In genomic region chr1:101121975-101122374, GRCh38 we compare ENCODE assay signal across 21 cellular contexts.
DNase-seq lines count a peak whose midpoint lies in the region; ATAC-seq and TF ChIP-seq lines count a peak whose summit lies in the region.
"Had no signal": no experiment of that assay in that cellular context is flagged by ENCODE, and none has a peak within 500 bp of the region (broad histone marks: within the 10 kb centered on the region; RNA-seq: fewer than 3 reads in every experiment).

No MANE protein-coding gene starts in this region.

- peak overlapping the region; percentile 82 for H3K27ac Mint-ChIP-seq in activated naive CD8-positive, alpha-beta T cell treated with anti-CD3 and anti-CD28 coated beads for 36 hours
- no peak overlapping the region for H3K27ac Mint-ChIP-seq in stimulated activated effector memory CD8-positive, alpha-beta T cell treated with anti-CD3 and anti-CD28 coated beads, Interleukin-12 subunit alpha, Interleukin-12 subunit beta, amount 100 ng/mL, for 72 hours

- no peaks in the 10 kb centered on the region for H3K4me1 ChIP-seq in gastroesophageal sphincter
- H3K4me1 ChIP-seq: esophagus muscularis mucosa, upper lobe of left lung had no signal

- no peak for TF ChIP-seq POLR2A in gastroesophageal sphincter (IDR thresholded peaks at IDR 0.05)

- H3K36me3 ChIP-seq in KOPT-K1 (ENCODE audit: insufficient read depth, low read length) (no peaks in the 10 kb centered on the region), gastroesophageal sphincter (no peaks in the 10 kb centered on the region)
- H3K36me3 ChIP-seq: esophagus muscularis mucosa, upper lobe of left lung had no signal

- no peaks in the 10 kb centered on the region for H3K36me3 Mint-ChIP-seq in activated T-cell treated with anti-CD3 and anti-CD28 coated beads, Interleukin-2, amount 50 U/mL, for 4 hours (ENCODE audit: insufficient read depth)
- H3K36me3 Mint-ChIP-seq in activated naive CD8-positive, alpha-beta T cell treated with anti-CD3 and anti-CD28 coated beads for 36 hours: peaks cover 9% of the 10 kb centered on the region
- no peaks in the 10 kb centered on the region for H3K36me3 Mint-ChIP-seq in stimulated activated effector memory CD8-positive, alpha-beta T cell treated with anti-CD3 and anti-CD28 coated beads, Interleukin-12 subunit alpha, Interleukin-12 subunit beta, amount 100 ng/mL, for 72 hours

- no peak for TF ChIP-seq EP300 in gastroesophageal sphincter (IDR thresholded peaks at IDR 0.05)

- H3K4me1 Mint-ChIP-seq in activated T-cell treated with anti-CD3 and anti-CD28 coated beads, Interleukin-2, amount 50 U/mL, for 4 hours (ENCODE audit: low read depth): peaks cover 54% of the 10 kb centered on the region
- H3K4me1 Mint-ChIP-seq in activated naive CD8-positive, alpha-beta T cell treated with anti-CD3 and anti-CD28 coated beads for 36 hours: peaks cover 44% of the 10 kb centered on the region
- H3K4me1 Mint-ChIP-seq in stimulated activated effector memory CD8-positive, alpha-beta T cell treated with anti-CD3 and anti-CD28 coated beads, Interleukin-12 subunit alpha, Interleukin-12 subunit beta, amount 100 ng/mL, for 72 hours: peaks cover 34% of the 10 kb centered on the region

- H3K4me3 ChIP-seq in gastroesophageal sphincter: no peak overlapping the region
- H3K4me3 ChIP-seq: esophagus muscularis mucosa, upper lobe of left lung had no signal

- ATAC-seq in activated T-cell treated with anti-CD3 and anti-CD28 coated beads, Interleukin-2, amount 50 U/mL, for 4 hours: no peak
- no peak for ATAC-seq in stimulated activated effector memory CD8-positive, alpha-beta T cell treated with anti-CD3 and anti-CD28 coated beads, Interleukin-12 subunit alpha, Interleukin-12 subunit beta, amount 100 ng/mL, for 72 hours
- no peak for ATAC-seq in gastroesophageal sphincter
- ATAC-seq in HG02763 (IDR thresholded peaks at IDR 0.05; ENCODE audit: unreplicated experiment): no peak
- ATAC-seq: HCT116, right cardiac atrium had no signal

- H3K4me3 Mint-ChIP-seq in activated T-cell treated with anti-CD3 and anti-CD28 coated beads, Interleukin-2, amount 50 U/mL, for 4 hours: peak overlapping the region; percentile 56
- H3K4me3 Mint-ChIP-seq in activated naive CD8-positive, alpha-beta T cell treated with anti-CD3 and anti-CD28 coated beads for 36 hours: peak overlapping the region; percentile 33
- H3K4me3 Mint-ChIP-seq in stimulated activated effector memory CD8-positive, alpha-beta T cell treated with anti-CD3 and anti-CD28 coated beads, Interleukin-12 subunit alpha, Interleukin-12 subunit beta, amount 100 ng/mL, for 72 hours: peak overlapping the region; percentile 3

- 64 to 83% methylated on average over 2 of the region's 2 CpGs for WGBS in gastroesophageal sphincter (ENCODE audit: low coverage in 1 of 2), 2 donors

- H3K9me3 ChIP-seq in KOPT-K1 (ENCODE audit: insufficient read depth, low read length, poor library complexity, severe bottlenecking) (no peaks in the 10 kb centered on the region), gastroesophageal sphincter (no peaks in the 10 kb centered on the region)
- H3K9me3 ChIP-seq: esophagus muscularis mucosa, upper lobe of left lung had no signal

- H3K27me3 Mint-ChIP-seq in activated T-cell treated with anti-CD3 and anti-CD28 coated beads, Interleukin-2, amount 50 U/mL, for 4 hours (ENCODE audit: low read depth): no peaks in the 10 kb centered on the region
- no peaks in the 10 kb centered on the region for H3K27me3 Mint-ChIP-seq in activated naive CD8-positive, alpha-beta T cell treated with anti-CD3 and anti-CD28 coated beads for 36 hours

- H3K27ac ChIP-seq in KOPT-K1 (ENCODE audit: low read depth, low read length, poor library complexity, severe bottlenecking) (peak overlapping the region; percentile 96), gastroesophageal sphincter (no peak overlapping the region)
- H3K27ac ChIP-seq: esophagus muscularis mucosa, upper lobe of left lung had no signal

- TF ChIP-seq CTCF in gastroesophageal sphincter (IDR thresholded peaks at IDR 0.05): no peak

- no peaks in the 10 kb centered on the region for H3K9me3 Mint-ChIP-seq in activated T-cell treated with anti-CD3 and anti-CD28 coated beads, Interleukin-2, amount 50 U/mL, for 4 hours
- peaks cover 7% of the 10 kb centered on the region for H3K9me3 Mint-ChIP-seq in activated naive CD8-positive, alpha-beta T cell treated with anti-CD3 and anti-CD28 coated beads for 36 hours
- H3K9me3 Mint-ChIP-seq in stimulated activated effector memory CD8-positive, alpha-beta T cell treated with anti-CD3 and anti-CD28 coated beads, Interleukin-12 subunit alpha, Interleukin-12 subunit beta, amount 100 ng/mL, for 72 hours: no peaks in the 10 kb centered on the region

- no peak for DNase-seq in activated T-cell treated with anti-CD3 and anti-CD28 coated beads, Interleukin-2, amount 50 U/mL, for 4 hours
- DNase-seq in activated T-cell treated with anti-CD3 and anti-CD28 coated beads, Interleukin-2, amount 50 U/mL, for 48 hours: no peak
- no peak for DNase-seq in activated naive CD8-positive, alpha-beta T cell treated with anti-CD3 and anti-CD28 coated beads for 36 hours
- no peak for DNase-seq in stimulated activated effector memory CD8-positive, alpha-beta T cell treated with anti-CD3 and anti-CD28 coated beads, Interleukin-12 subunit alpha, Interleukin-12 subunit beta, amount 100 ng/mL, for 72 hours (ENCODE audit: low spot score in 2 of 2)
- no peak for DNase-seq in NCI-H1105 (lab: John Stamatoyannopoulos, UW)
- DNase-seq: activated CD8-positive, alpha-beta memory T cell treated with anti-CD3 and anti-CD28 coated beads, Interleukin-2, amount 50 U/mL, for 4 hours; amniotic stem cell; caudate nucleus; COR-L47; IMR-90; NCI-H1930; NCI-H345; occipital lobe; right cardiac atrium; RPMI8226; upper lobe of left lung had no signal

- H3K27me3 ChIP-seq in gastroesophageal sphincter: no peaks in the 10 kb centered on the region
- H3K27me3 ChIP-seq: esophagus muscularis mucosa, upper lobe of left lung had no signal

Comparison
In these comparisons a context has a peak if more than half of its experiments do, and no peak if none do; other contexts are left out.
1. H3K4me3 Mint-ChIP-seq: peak in every context shown above with its lines; median percentile 56 in activated T-cell treated with anti-CD3 and anti-CD28 coated beads, Interleukin-2, amount 50 U/mL, for 4 hours; 33 in activated naive CD8-positive, alpha-beta T cell treated with anti-CD3 and anti-CD28 coated beads for 36 hours; 3 in stimulated activated effector memory CD8-positive, alpha-beta T cell treated with anti-CD3 and anti-CD28 coated beads, Interleukin-12 subunit alpha, Interleukin-12 subunit beta, amount 100 ng/mL, for 72 hours.